ENCODE assay signal across 8 cellular contexts in the genomic region with DNA sequence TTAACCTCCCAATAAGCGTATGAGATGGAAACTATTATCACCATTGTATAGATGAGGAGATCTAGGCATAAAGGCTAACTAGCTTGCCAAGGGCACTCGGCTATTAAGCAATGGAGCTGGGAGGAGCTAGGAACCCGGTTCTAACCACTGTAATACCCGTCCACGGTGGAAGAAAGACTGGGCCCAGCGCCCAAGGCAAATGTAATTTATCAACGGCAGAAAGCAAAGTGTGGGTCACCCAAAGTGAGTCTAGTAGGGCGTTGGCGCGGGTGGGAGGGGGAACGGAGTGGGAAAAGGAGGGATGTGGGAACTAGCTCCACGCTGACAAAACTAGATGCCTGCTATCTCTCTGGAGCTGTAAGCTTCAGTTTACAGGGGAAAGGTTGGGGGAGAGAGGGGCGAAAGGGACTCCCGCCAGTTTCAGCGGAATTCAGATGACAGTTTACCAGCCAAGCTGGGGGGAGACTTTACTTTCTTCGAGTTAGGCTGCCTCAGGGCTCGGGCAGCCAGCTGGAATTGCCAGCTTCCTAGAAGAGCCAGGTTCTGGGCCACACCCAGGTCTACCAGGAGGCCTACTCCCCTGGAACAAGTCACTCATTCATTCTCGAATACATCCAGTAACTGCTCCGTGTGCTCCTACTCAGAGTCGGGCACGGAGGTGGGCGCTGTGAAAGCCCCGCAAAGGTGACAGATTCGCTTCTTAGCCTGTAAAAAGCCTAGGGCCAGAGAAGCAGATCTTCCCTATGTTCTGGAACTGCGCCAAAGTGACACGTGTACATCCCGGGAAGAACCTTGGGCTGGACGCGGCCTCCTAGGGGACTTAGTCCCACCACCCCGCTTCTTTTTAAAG. TPM values are rescaled to one million over a fixed set of nuclear protein-coding genes. Genes with fewer than 3 reads are reported as not detected.
DNase-seq lines count a peak whose midpoint lies in the region; ATAC-seq, FAIRE-seq and TF ChIP-seq lines count a peak whose summit lies in the region.

No MANE protein-coding gene starts in this region.

- peak overlapping the region; percentile 93 for H3K4me2 ChIP-seq in K562 (ENCODE audit: insufficient read depth, low read length)

- no TSS peak for BruUV-seq in K562 (replicated peaks; lab: Mats Ljungman, UMichigan)

- H3K9me3 ChIP-seq in K562 (replicated peaks; ENCODE audit: control insufficient read depth, insufficient read depth, low read depth, low read length) (no peaks in the 10 kb centered on the region), iPS-20b (ENCODE audit: insufficient read depth, low read depth, low read length) (no peaks in the 10 kb centered on the region), small intestine (ENCODE audit: control insufficient read depth, low read depth) (no peaks in the 10 kb centered on the region)

- TF ChIP-seq EP300 in K562 (IDR thresholded peaks at IDR 0.05; ENCODE audit: low read length): no peak

- H3K27ac ChIP-seq in K562 (ENCODE audit: extremely low read depth, low read depth, low read length) (peak overlapping the region; percentile 93), iPS-20b (ENCODE audit: low read length) (no peak overlapping the region), small intestine (ENCODE audit: low read depth in 1 of 2, low read length in 1 of 2) (peak overlapping the region; percentile 88 to 96)

- no peak for TF ChIP-seq CTCF in K562 (IDR thresholded peaks at IDR 0.05 in 2 of 3, conservative IDR thresholded peaks at IDR 0.05 in 1 of 3; ENCODE audit: insufficient read depth in 2 of 3, low read depth in 1 of 3, low read length in 3 of 3)

- intact Hi-C loops in K562 (cut with micrococcal nuclease): loop anchor here (2.0 kb wide), 2 partner anchors 30 to 82 kb away; a partner anchor contains a TSS

- H2AFZ ChIP-seq in K562 (ENCODE audit: low read depth, low read length): no peak overlapping the region; the same call in 1 of the 2 replicates

- 0 out of 2 replicates have a peak, but pooled peaks cover 16% of the 10 kb centered on the region for H4K20me1 ChIP-seq in K562 (replicated peaks; ENCODE audit: control insufficient read depth, insufficient read depth, low read length)

- DNase-seq in AML-193 (lab: John Stamatoyannopoulos, UW) (peak; percentile 67 to 74), NOMO-1 treated with DMSO at 0.1 percent for 48 hours (lab: John Stamatoyannopoulos, UW; ENCODE audit: unreplicated experiment) (peak; percentile 54), K562 (ENCODE audit: extremely low read depth in 1 of 4, low spot score in 3 of 4) (peak; percentile 22 to 63 (median 46)), small intestine (peak; percentile 85), ecto neural progenitor cell (ENCODE audit: low spot score) (no peak), DMS153 (lab: John Stamatoyannopoulos, UW) (no peak)

- peaks cover 55% of the 10 kb centered on the region for H3K79me2 ChIP-seq in K562 (ENCODE audit: control insufficient read depth, insufficient read depth, low read length)

- WGBS in K562 (ENCODE audit: insufficient coverage, low coverage, missing lambda C conversion rate): 1% methylated on average over 28 of the region's 30 CpGs
- 2 to 5% (median 5%) methylated on average over 30 of the region's 30 CpGs for WGBS in small intestine, 3 donors

- TF ChIP-seq POLR2A in K562 (conservative IDR thresholded peaks at IDR 0.05): no peak

- no peaks in the 10 kb centered on the region for H3K9me1 ChIP-seq in K562 (ENCODE audit: control insufficient read depth, insufficient read depth, low read length)

- peaks cover 16 to 29% of the 10 kb centered on the region in 2 experiments; a peak in 4 of 5 replicates for H3K4me1 ChIP-seq in K562 (replicated peaks in 1 of 2; ENCODE audit: control insufficient read depth in 2 of 2, insufficient read depth in 2 of 2, low read length in 2 of 2)
- H3K4me1 ChIP-seq in iPS-20b (ENCODE audit: insufficient read depth, low read length): no peaks in the 10 kb centered on the region
- peaks cover 0 to 2% of the 10 kb centered on the region in 2 donors for H3K4me1 ChIP-seq in small intestine (ENCODE audit: control insufficient read depth in 2 of 2, insufficient read depth in 1 of 2, low read depth in 1 of 2, low read length in 1 of 2)

- H3K27me3 ChIP-seq in K562 (ENCODE audit: control insufficient read depth in 2 of 2, insufficient read depth in 2 of 2, low read length in 2 of 2) (no peaks in the 10 kb centered on the region), iPS-20b (ENCODE audit: insufficient read depth, low read length) (no peaks in the 10 kb centered on the region), small intestine (ENCODE audit: control insufficient read depth in 2 of 2, insufficient read depth in 2 of 2, low read length in 2 of 2) (no peaks in the 10 kb centered on the region)

- in situ Hi-C loops in K562 (cut with MboI): no loop called here

- peak; percentile 23 for ATAC-seq in GM21447 (IDR thresholded peaks at IDR 0.05; ENCODE audit: unreplicated experiment)
- ATAC-seq in K562: peak; percentile 63

- CTCF ChIA-PET in K562 (lab: Yijun Ruan, JAX; ENCODE audit: low intra/inter-chr PET ratio): interaction anchor here (2.5 kb wide), 1 partner anchor 82 kb away, joined by 9 read pairs; a partner anchor contains a TSS

- peak; percentile 35 for FAIRE-seq in K562 (lab: Jason Lieb, UNC)
- FAIRE-seq in small intestine (lab: Jason Lieb, UNC): no peak

- H3K9ac ChIP-seq in K562 (ENCODE audit: insufficient read depth in 1 of 2, low read depth in 2 of 2, low read length in 2 of 2): peak overlapping the region; percentile 98 to 99
- H3K9ac ChIP-seq in iPS-20b (ENCODE audit: low read depth, low read length): peak overlapping the region; percentile 91

- TF ChIP-seq RAD21 in K562 (CRISPR knock-in tag; conservative IDR thresholded peaks at IDR 0.05 in 1 of 2, IDR thresholded peaks at IDR 0.05 in 1 of 2): no peak

- POLR2A ChIA-PET in K562 (lab: Yijun Ruan, JAX): interaction anchor here (0.5 to 6.4 kb wide), 9 partner anchors 10 to 290 kb away, joined by 3 to 129 read pairs (median 5); no protein-coding TSS in a partner anchor

- H3K4me3 ChIP-seq in K562: peak overlapping the region; percentile 87
- H3K4me3 ChIP-seq in iPS-20b (ENCODE audit: low read length): peak overlapping the region; percentile 91
- peak overlapping the region; percentile 80 to 90 for H3K4me3 ChIP-seq in small intestine (ENCODE audit: low read depth in 1 of 2, low read length in 2 of 2)

- H3K36me3 ChIP-seq in K562 (ENCODE audit: control insufficient read depth, insufficient read depth, low read length) (peaks cover 49% of the 10 kb centered on the region), iPS-20b (ENCODE audit: insufficient read depth, low read depth, low read length) (peaks cover 39% of the 10 kb centered on the region), small intestine (ENCODE audit: control insufficient read depth in 2 of 2, insufficient read depth in 2 of 2, low read length in 2 of 2) (peaks cover 7 to 15% of the 10 kb centered on the region in 2 donors)

RNA-seq across cellular contexts. Expression of a gene that starts 0.8 kb away (rescaled TPM):
- total RNA-seq in K562 (2011; cell fraction: chromatin; rRNA removed; ENCODE audit: low replicate concordance): 69.1 and 116 TPM in 2 replicates
- 92.4 and 122 TPM in 2 replicates for total RNA-seq in K562 (2011; cell fraction: nucleolus; rRNA removed)
- total RNA-seq in K562 (2011; cell fraction: nucleoplasm; rRNA removed): 127 and 192 TPM in 2 replicates
- total RNA-seq in K562 (2014; rRNA removed) (187 and 221 TPM in 2 replicates), K562 (2014; rRNA removed; fragmentation: Illumina TruSeq; extraction: Trizol) (154 and 156 TPM in 2 replicates), K562 (2015; rRNA removed; fragmentation: Illumina TruSeq; extraction: Trizol) (187 TPM in 2 replicates), K562 (2021) (223 and 244 TPM in 2 replicates)
- polyA plus RNA-seq in K562 (2011; rRNA removed) (119 and 158 TPM in 2 replicates), K562 (2014; fragmentation: Illumina TruSeq; extraction: Trizol) (206 and 214 TPM in 2 replicates), K562 (2014; fragmentation: Nextera tagmentation; extraction: Ambion mirVana) (10 to 100 TPM; 27.8 to 38.7 TPM), K562 (2014; rRNA removed) (118 and 134 TPM in 2 replicates), small intestine (100 to 1,000 TPM in 1 of 3 donors, 10 to 100 TPM in 2; 51.0 to 108 (median 53.2) TPM)
- 85.0 and 92.7 TPM in 2 replicates for polyA plus RNA-seq in K562 (2011; cell fraction: cytosol; rRNA removed)
- 52.0 and 69.3 TPM in 2 replicates for polyA plus RNA-seq in K562 (2011; cell fraction: nucleus; rRNA removed)
- 201 and 212 TPM in 2 replicates for polyA plus RNA-seq in K562 (2012)
- polyA minus RNA-seq in K562 (2011; rRNA and poly(A)+ RNA removed): 198 and 249 TPM in 2 replicates
- 104 and 126 TPM in 2 replicates for polyA minus RNA-seq in K562 (2011; cell fraction: cytosol; rRNA and poly(A)+ RNA removed)
- polyA minus RNA-seq in K562 (2011; cell fraction: nucleus; rRNA and poly(A)+ RNA removed): 35.8 and 66.0 TPM in 2 replicates

RNA-seq across cellular contexts. Expression of a gene that starts 23.5 kb away (rescaled TPM):
- total RNA-seq in K562 (2011; cell fraction: chromatin; rRNA removed; ENCODE audit: low replicate concordance): 119 and 126 TPM in 2 replicates
- 73.0 and 74.5 TPM in 2 replicates for total RNA-seq in K562 (2011; cell fraction: nucleolus; rRNA removed)
- total RNA-seq in K562 (2011; cell fraction: nucleoplasm; rRNA removed): 64.3 and 82.1 TPM in 2 replicates
- total RNA-seq in K562 (2014; rRNA removed): 18.8 and 28.0 TPM in 2 replicates
- 17.6 and 21.4 TPM in 2 replicates for total RNA-seq in K562 (2014; rRNA removed; fragmentation: Illumina TruSeq; extraction: Trizol)
- total RNA-seq in K562 (2015; rRNA removed; fragmentation: Illumina TruSeq; extraction: Trizol): 16.6 and 17.6 TPM in 2 replicates
- 16.8 and 20.1 TPM in 2 replicates for total RNA-seq in K562 (2021)
- polyA plus RNA-seq in K562 (2011; rRNA removed): 44.1 and 61.3 TPM in 2 replicates
- 15.3 and 28.4 TPM in 2 replicates for polyA plus RNA-seq in K562 (2011; cell fraction: cytosol; rRNA removed)
- polyA plus RNA-seq in K562 (2011; cell fraction: nucleus; rRNA removed): 254 and 409 TPM in 2 replicates
- polyA plus RNA-seq in K562 (2012): 42.1 and 48.1 TPM in 2 replicates
- 20.9 and 24.0 TPM in 2 replicates for polyA plus RNA-seq in K562 (2014; fragmentation: Illumina TruSeq; extraction: Trizol)
- polyA plus RNA-seq in K562 (2014; fragmentation: Nextera tagmentation; extraction: Ambion mirVana): 10 to 100 TPM; 14.6 to 27.4 TPM
- polyA plus RNA-seq in K562 (2014; rRNA removed): 28.7 TPM in 2 replicates
- 24.1 and 34.7 TPM in 2 replicates for polyA minus RNA-seq in K562 (2011; rRNA and poly(A)+ RNA removed)
- polyA minus RNA-seq in K562 (2011; cell fraction: cytosol; rRNA and poly(A)+ RNA removed): 7.2 and 9.6 TPM in 2 replicates
- polyA minus RNA-seq in K562 (2011; cell fraction: nucleus; rRNA and poly(A)+ RNA removed): 28.1 and 57.5 TPM in 2 replicates
- polyA plus RNA-seq in small intestine: 1 to 10 TPM in 1 of 3 donors, not detected in 2; 2.5 TPM

RNA-seq across cellular contexts. Expression of a gene that starts 23.5 kb away (rescaled TPM):
- 59.4 and 90.8 TPM in 2 replicates for total RNA-seq in K562 (2011; cell fraction: chromatin; rRNA removed; ENCODE audit: low replicate concordance)
- 82.5 and 90.0 TPM in 2 replicates for total RNA-seq in K562 (2011; cell fraction: nucleolus; rRNA removed)
- total RNA-seq in K562 (2011; cell fraction: nucleoplasm; rRNA removed): 74.9 and 93.1 TPM in 2 replicates
- total RNA-seq in K562 (2014; rRNA removed) (99.4 and 102 TPM in 2 replicates), K562 (2014; rRNA removed; fragmentation: Illumina TruSeq; extraction: Trizol) (122 and 142 TPM in 2 replicates), K562 (2015; rRNA removed; fragmentation: Illumina TruSeq; extraction: Trizol) (123 and 127 TPM in 2 replicates), K562 (2021) (96.3 and 98.2 TPM in 2 replicates)
- polyA plus RNA-seq in K562 (2011; rRNA removed) (127 and 146 TPM in 2 replicates), K562 (2014; fragmentation: Illumina TruSeq; extraction: Trizol) (103 and 105 TPM in 2 replicates), K562 (2014; fragmentation: Nextera tagmentation; extraction: Ambion mirVana) (100 to 1,000 TPM; 388 to 401 TPM), K562 (2014; rRNA removed) (138 and 143 TPM in 2 replicates), small intestine (100 to 1,000 TPM; 146 to 247 (median 180) TPM)
- polyA plus RNA-seq in K562 (2011; cell fraction: cytosol; rRNA removed): 138 and 159 TPM in 2 replicates
- 67.4 and 86.4 TPM in 2 replicates for polyA plus RNA-seq in K562 (2011; cell fraction: nucleus; rRNA removed)
- polyA plus RNA-seq in K562 (2012): 72.3 and 119 TPM in 2 replicates
- 80.5 and 86.3 TPM in 2 replicates for polyA minus RNA-seq in K562 (2011; rRNA and poly(A)+ RNA removed)
- 18.6 and 40.0 TPM in 2 replicates for polyA minus RNA-seq in K562 (2011; cell fraction: cytosol; rRNA and poly(A)+ RNA removed)
- 31.5 and 50.3 TPM in 2 replicates for polyA minus RNA-seq in K562 (2011; cell fraction: nucleus; rRNA and poly(A)+ RNA removed)

RNA-seq across cellular contexts. Expression of a gene that starts 29.5 kb away (rescaled TPM):
- 7.3 and 27.3 TPM in 2 replicates for total RNA-seq in K562 (2011; cell fraction: chromatin; rRNA removed; ENCODE audit: low replicate concordance)
- 14.8 and 20.1 TPM in 2 replicates for total RNA-seq in K562 (2011; cell fraction: nucleolus; rRNA removed)
- 10.8 and 12.2 TPM in 2 replicates for total RNA-seq in K562 (2011; cell fraction: nucleoplasm; rRNA removed)
- total RNA-seq in K562 (2014; rRNA removed) (3.1 and 5.0 TPM in 2 replicates), K562 (2014; rRNA removed; fragmentation: Illumina TruSeq; extraction: Trizol) (2.3 and 2.9 TPM in 2 replicates), K562 (2015; rRNA removed; fragmentation: Illumina TruSeq; extraction: Trizol) (4.1 and 4.4 TPM in 2 replicates), K562 (2021) (6.1 and 6.2 TPM in 2 replicates)
- polyA plus RNA-seq in K562 (2011; rRNA removed) (3.5 and 11.4 TPM in 2 replicates), K562 (2014; fragmentation: Illumina TruSeq; extraction: Trizol) (3.0 and 5.4 TPM in 2 replicates), K562 (2014; fragmentation: Nextera tagmentation; extraction: Ambion mirVana) (1 to 10 TPM in 1 of 2 experiments, under 1 TPM in 1; 0.89 to 1.5 TPM), K562 (2014; rRNA removed) (4.9 and 7.2 TPM in 2 replicates), small intestine (100 to 1,000 TPM in 2 of 3 donors, 10 to 100 TPM in 1; 13.5 to 259 (median 129) TPM)
- polyA plus RNA-seq in K562 (2011; cell fraction: cytosol; rRNA removed): 5.9 and 9.2 TPM in 2 replicates
- 22.4 and 48.3 TPM in 2 replicates for polyA plus RNA-seq in K562 (2011; cell fraction: nucleus; rRNA removed)
- polyA plus RNA-seq in K562 (2012): 4.7 and 17.1 TPM in 2 replicates
- polyA minus RNA-seq in K562 (2011; rRNA and poly(A)+ RNA removed): 6.7 and 8.8 TPM in 2 replicates
- polyA minus RNA-seq in K562 (2011; cell fraction: cytosol; rRNA and poly(A)+ RNA removed): 3.3 and 5.7 TPM in 2 replicates
- 12.0 and 22.5 TPM in 2 replicates for polyA minus RNA-seq in K562 (2011; cell fraction: nucleus; rRNA and poly(A)+ RNA removed)

RNA-seq across cellular contexts. Expression of a gene that starts 50.6 kb away (rescaled TPM):
- 16.9 and 49.3 TPM in 2 replicates for total RNA-seq in K562 (2011; cell fraction: chromatin; rRNA removed; ENCODE audit: low replicate concordance)
- total RNA-seq in K562 (2011; cell fraction: nucleolus; rRNA removed): 28.8 and 34.7 TPM in 2 replicates
- total RNA-seq in K562 (2011; cell fraction: nucleoplasm; rRNA removed): 27.6 and 29.6 TPM in 2 replicates
- total RNA-seq in K562 (2014; rRNA removed) (9.1 and 14.0 TPM in 2 replicates), K562 (2014; rRNA removed; fragmentation: Illumina TruSeq; extraction: Trizol) (2.0 and 2.4 TPM in 2 replicates), K562 (2015; rRNA removed; fragmentation: Illumina TruSeq; extraction: Trizol) (4.5 and 10.6 TPM in 2 replicates), K562 (2021) (8.9 and 9.5 TPM in 2 replicates)
- polyA plus RNA-seq in K562 (2011; rRNA removed) (3.8 and 8.4 TPM in 2 replicates), K562 (2014; fragmentation: Illumina TruSeq; extraction: Trizol) (4.3 and 6.5 TPM in 2 replicates), K562 (2014; fragmentation: Nextera tagmentation; extraction: Ambion mirVana) (1 to 10 TPM in 1 of 2 experiments, under 1 TPM in 1; 0.63 to 1.0 TPM), K562 (2014; rRNA removed) (7.3 and 8.0 TPM in 2 replicates), small intestine (1 to 10 TPM; 3.8 to 9.2 (median 4.2) TPM)
- polyA plus RNA-seq in K562 (2011; cell fraction: cytosol; rRNA removed): 7.0 and 11.0 TPM in 2 replicates
- polyA plus RNA-seq in K562 (2011; cell fraction: nucleus; rRNA removed): 19.7 and 30.0 TPM in 2 replicates
- 6.2 and 10.6 TPM in 2 replicates for polyA plus RNA-seq in K562 (2012)
- 6.2 and 7.9 TPM in 2 replicates for polyA minus RNA-seq in K562 (2011; rRNA and poly(A)+ RNA removed)
- 8.8 and 29.4 TPM in 2 replicates for polyA minus RNA-seq in K562 (2011; cell fraction: cytosol; rRNA and poly(A)+ RNA removed)
- polyA minus RNA-seq in K562 (2011; cell fraction: nucleus; rRNA and poly(A)+ RNA removed): 9.4 and 10.1 TPM in 2 replicates

Comparison
In these comparisons a context has a peak if more than half of its experiments do, and no peak if none do; other contexts are left out.
1. DNase-seq: peak in AML-193 (2 of 2), NOMO-1 treated with DMSO at 0.1 percent for 48 hours (single experiment), K562 (4 of 4) and small intestine (single experiment); none in ecto neural progenitor cell (single experiment) and DMS153 (single experiment).
2. RNA of a gene that starts 23.5 kb away (polyA plus RNA-seq): 14.6 to 409 TPM in K562; 2.5 TPM in small intestine; every median in the first group is over 4 times any median in the second.
3. Peak in every context shown above with its lines, with median percentiles within 50 percentile points of each other: H3K4me3 ChIP-seq.